10 cellular contexts compared by ENCODE assay signal in genomic region chr18:79458131-79458838, GRCh38.
DNase-seq lines count a peak whose midpoint lies in the region; ATAC-seq and TF ChIP-seq lines count a peak whose summit lies in the region.
"Had no signal": no experiment of that assay in that cellular context is flagged by ENCODE, and none has a peak within 500 bp of the region (broad histone marks: within the 10 kb centered on the region; RNA-seq: fewer than 3 reads in every experiment).

No MANE protein-coding gene starts in this region.

- peaks cover 9% of the 10 kb centered on the region for H3K4me1 Mint-ChIP-seq in activated T-cell treated with anti-CD3 and anti-CD28 coated beads, Interleukin-2, amount 50 U/mL, for 24 hours (ENCODE audit: low read depth)

- H3K27me3 Mint-ChIP-seq in activated T-cell treated with anti-CD3 and anti-CD28 coated beads, Interleukin-2, amount 50 U/mL, for 24 hours = no peaks in the 10 kb centered on the region
- H3K27me3 Mint-ChIP-seq: activated naive CD4-positive, alpha-beta T cell treated with anti-CD3 and anti-CD28 coated beads, Interleukin-2, amount 10 ng/mL, durations not matched to agents 7 days and 5 days had no signal

- peaks cover 0 to 43% (median 0%) of the 10 kb centered on the region in 4 donors for H3K36me3 ChIP-seq in sigmoid colon

- H3K9me3 ChIP-seq in sigmoid colon = no peaks in the 10 kb centered on the region

- H3K4me3 ChIP-seq in sigmoid colon = peak overlapping the region in 3 of 4 donors; percentile 2 to 30 (median 22)

- H3K27ac ChIP-seq in sigmoid colon = peak overlapping the region; percentile 59 to 83 (median 82)

- TF ChIP-seq CTCF in sigmoid colon (IDR thresholded peaks at IDR 0.05) (no peak), GM10266 (IDR thresholded peaks at IDR 0.05; ENCODE audit: control insufficient read depth, insufficient read depth, low read depth, missing control alignments) (no peak)

- H3K4me1 ChIP-seq in sigmoid colon = peaks cover 0 to 36% (median 26%) of the 10 kb centered on the region in 4 donors

- DNase-seq in Daoy (ENCODE audit: low read depth) (peak; percentile 84), amniotic epithelial cell (ENCODE audit: low read depth) (peak; percentile 88), left ventricle myocardium superior (peak; percentile 83), sigmoid colon (peak; percentile 87), GM10266 (ENCODE audit: extremely low spot score) (no peak), DMS153 (lab: John Stamatoyannopoulos, UW) (no peak)
- no peak for DNase-seq in activated T-cell treated with anti-CD3 and anti-CD28 coated beads, Interleukin-2, amount 50 U/mL, for 24 hours
- DNase-seq: activated naive CD4-positive, alpha-beta T cell treated with anti-CD3 and anti-CD28 coated beads, Interleukin-2, amount 10 ng/mL, durations not matched to agents 7 days and 5 days; NCI-H2029 had no signal

- intact Hi-C loops in left ventricle myocardium superior (cut with micrococcal nuclease) (loop anchor here (10.0 kb wide), 1 partner anchor 53 kb away; no protein-coding TSS in a partner anchor), sigmoid colon (cut with DNase I) (loop anchor here (5.0 kb wide), 2 partner anchors 56 to 69 kb away; no protein-coding TSS in a partner anchor)

- ATAC-seq in left ventricle myocardium superior = peak; percentile 88
- no peak for ATAC-seq in HG03521 (IDR thresholded peaks at IDR 0.05; ENCODE audit: unreplicated experiment)

- no peaks in the 10 kb centered on the region for H3K9me3 Mint-ChIP-seq in activated T-cell treated with anti-CD3 and anti-CD28 coated beads, Interleukin-2, amount 50 U/mL, for 24 hours
- H3K9me3 Mint-ChIP-seq: activated naive CD4-positive, alpha-beta T cell treated with anti-CD3 and anti-CD28 coated beads, Interleukin-2, amount 10 ng/mL, durations not matched to agents 7 days and 5 days had no signal

- H3K27me3 ChIP-seq in sigmoid colon = no peaks in the 10 kb centered on the region

- peaks cover 82% of the 10 kb centered on the region for H3K36me3 Mint-ChIP-seq in activated T-cell treated with anti-CD3 and anti-CD28 coated beads, Interleukin-2, amount 50 U/mL, for 24 hours (ENCODE audit: low read depth)

- no peak for TF ChIP-seq EP300 in sigmoid colon (IDR thresholded peaks at IDR 0.05)

- no peak overlapping the region for H3K4me3 Mint-ChIP-seq in activated T-cell treated with anti-CD3 and anti-CD28 coated beads, Interleukin-2, amount 50 U/mL, for 24 hours
- H3K4me3 Mint-ChIP-seq: activated naive CD4-positive, alpha-beta T cell treated with anti-CD3 and anti-CD28 coated beads, Interleukin-2, amount 10 ng/mL, durations not matched to agents 7 days and 5 days had no signal

- H3K27ac Mint-ChIP-seq in activated T-cell treated with anti-CD3 and anti-CD28 coated beads, Interleukin-2, amount 50 U/mL, for 24 hours = no peak overlapping the region
- H3K27ac Mint-ChIP-seq: activated naive CD4-positive, alpha-beta T cell treated with anti-CD3 and anti-CD28 coated beads, Interleukin-2, amount 10 ng/mL, durations not matched to agents 7 days and 5 days had no signal

- no peak for TF ChIP-seq POLR2A in sigmoid colon (IDR thresholded peaks at IDR 0.05)

- 41 to 68% methylated on average over 45 of the region's 45 CpGs for WGBS in sigmoid colon, 2 donors

Comparison
In these comparisons a context has a peak if more than half of its experiments do, and no peak if none do; other contexts are left out.
1. DNase-seq: peak in Daoy (single experiment), amniotic epithelial cell (single experiment), left ventricle myocardium superior (single experiment) and sigmoid colon (single experiment); none in GM10266 (single experiment), activated T-cell treated with anti-CD3 and anti-CD28 coated beads, Interleukin-2, amount 50 U/mL, for 24 hours (single experiment) and DMS153 (single experiment).